Comparison of ENCODE assay signal across 8 cellular contexts in the genomic region with DNA sequence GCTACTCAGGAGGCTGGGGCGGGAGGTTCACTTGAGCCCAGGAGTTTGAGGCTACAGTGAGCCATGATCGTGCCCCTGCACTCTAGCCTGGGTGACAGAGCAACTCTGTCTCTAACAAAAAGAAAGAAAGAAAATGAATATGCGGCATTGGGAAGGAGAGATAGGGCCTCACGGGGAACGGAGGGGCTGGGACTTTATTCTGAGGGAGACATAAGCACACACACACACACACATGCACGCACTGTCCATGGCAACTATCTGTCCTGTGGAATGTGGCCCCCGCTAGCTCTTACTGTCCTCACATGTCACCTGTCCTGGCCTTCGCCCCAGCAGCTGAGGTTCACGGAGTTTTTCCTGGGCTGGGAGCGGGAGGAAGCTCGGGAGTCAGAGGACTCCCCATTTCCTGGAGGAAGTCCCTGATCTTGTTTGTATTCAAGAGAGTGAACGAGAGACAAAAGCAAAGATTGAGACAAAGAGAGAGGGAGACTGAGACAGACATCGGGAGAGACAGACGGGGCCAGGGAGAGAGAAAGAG. TPM values are rescaled to one million over a fixed set of nuclear protein-coding genes. Genes with fewer than 3 reads are reported as not detected.
A peak's percentile ranks its signal among the peaks of the same experiment; 100 is the strongest.
DNase-seq lines count a peak whose midpoint lies in the region; ATAC-seq and TF ChIP-seq lines count a peak whose summit lies in the region.

No MANE protein-coding gene starts in this region.

- peak overlapping the region; percentile 80 to 95 (median 84) for H3K27ac Mint-ChIP-seq in brain

- no peak for TF ChIP-seq POLR2A in uterus (IDR thresholded peaks at IDR 0.05)

- H3K9me3 Mint-ChIP-seq in brain = peaks cover 0 to 5% (median 2%) of the 10 kb centered on the region in 5 experiments

- intact Hi-C loops in uterus (cut with DNase I; ENCODE audit: low total_unique reads) = no loop called here

- POLR2A ChIA-PET in AG04449 (lab: Yijun Ruan, JAX) = no interaction called here

- CTCF ChIA-PET in AG04449 (lab: Yijun Ruan, JAX) = interaction anchor here (2.7 kb wide), 1 partner anchor 15 kb away, joined by 18 read pairs; no protein-coding TSS in a partner anchor

- peak overlapping the region; percentile 31 to 82 (median 75) for H3K4me3 Mint-ChIP-seq in brain

- H3K27me3 Mint-ChIP-seq in brain = no peaks in the 10 kb centered on the region

- 9 to 13% methylated on average over 14 of the region's 14 CpGs for WGBS in lung, 2 donors

- H3K36me3 ChIP-seq in lung (ENCODE audit: control insufficient read depth in 2 of 2, insufficient read depth in 2 of 2, low read length in 2 of 2) (no peaks in the 10 kb centered on the region), uterus (no peaks in the 10 kb centered on the region)

- ATAC-seq in lung (ENCODE audit: insufficient read depth, low FRiP score) = no peak

- TF ChIP-seq CTCF in AG04449 (IDR thresholded peaks at IDR 0.05; ENCODE audit: insufficient read depth, low read length, missing control alignments) (no peak), brain (conservative IDR thresholded peaks at IDR 0.05) (no peak), lung (IDR thresholded peaks at IDR 0.05; ENCODE audit: control extremely low read depth, extremely low read depth) (no peak), uterus (IDR thresholded peaks at IDR 0.05) (no peak)

- H3K36me3 Mint-ChIP-seq in brain = peaks cover 23% of the 10 kb centered on the region

- DNase-seq in AG04449 (ENCODE audit: low read depth, low spot score) (no peak), HT-29 (ENCODE audit: low spot score) (peak; percentile 52), lung (ENCODE audit: low spot score) (no peak), uterus (no peak), NCI-H526 treated with DMSO at 0.1 percent for 48 hours (lab: John Stamatoyannopoulos, UW) (no peak), NCI-H774 (lab: John Stamatoyannopoulos, UW) (no peak), KG1 (lab: John Stamatoyannopoulos, UW) (no peak)

- H3K4me3 ChIP-seq in AG04449 (ENCODE audit: low read depth, low read length) (peak overlapping the region; percentile 48), lung (peak overlapping the region; percentile 2), uterus (peak overlapping the region; percentile 36 to 43)

- H3K9me3 ChIP-seq in lung (ENCODE audit: control insufficient read depth in 2 of 2, insufficient read depth in 1 of 2, low read length in 1 of 2) = no peaks in the 10 kb centered on the region
- no peaks in the 10 kb centered on the region for H3K9me3 ChIP-seq in uterus

- peaks cover 0 to 7% of the 10 kb centered on the region in 2 donors for H3K4me1 ChIP-seq in lung (ENCODE audit: control insufficient read depth in 2 of 2, insufficient read depth in 2 of 2, low read length in 2 of 2)
- no peaks in the 10 kb centered on the region for H3K4me1 ChIP-seq in uterus

- H3K27ac ChIP-seq in lung (ENCODE audit: low read depth in 1 of 2, low read length in 1 of 2) = peak overlapping the region in 1 of 2 donors; percentile 76
- H3K27ac ChIP-seq in uterus = peak overlapping the region; percentile 53 to 70

- H3K27me3 ChIP-seq in lung (ENCODE audit: control insufficient read depth, insufficient read depth) (no peaks in the 10 kb centered on the region), uterus (no peaks in the 10 kb centered on the region)

- peaks cover 26% of the 10 kb centered on the region for H3K4me1 Mint-ChIP-seq in brain

RNA-seq across cellular contexts. Expression of gene STAP2, which starts 0.7 kb away (rescaled TPM):
- 69.6 and 74.4 TPM in 2 replicates for total RNA-seq in HT-29 (2014; rRNA removed; shearing (Covaris generic))
- polyA plus RNA-seq in brain (ENCODE audit: insufficient read depth, low read depth, low replicate concordance) = 25.7 TPM
- total RNA-seq in lung = 10 to 100 TPM; 24.4 to 30.0 TPM
- polyA plus RNA-seq in lung = 10 to 100 TPM; 24.6 to 32.6 TPM
- 1 to 10 TPM in 3 of 4 donors, under 1 TPM in 1; 0.29 to 9.4 (median 6.2) TPM for total RNA-seq in uterus

RNA-seq across cellular contexts. Expression of gene MPND, which starts 5.4 kb away (rescaled TPM):
- total RNA-seq in HT-29 (2014; rRNA removed; shearing (Covaris generic)) = 9.4 and 18.6 TPM in 2 replicates
- polyA plus RNA-seq in brain (ENCODE audit: insufficient read depth, low read depth, low replicate concordance) = 73.2 TPM
- total RNA-seq in lung = 10 to 100 TPM in 1 of 2 donors, 1 to 10 TPM in 1; 9.1 to 30.5 TPM
- 10 to 100 TPM; 18.7 to 32.3 TPM for polyA plus RNA-seq in lung
- total RNA-seq in uterus = 10 to 100 TPM in 1 of 4 donors, 1 to 10 TPM in 1, under 1 TPM in 1, not detected in 1; 0.51 to 13.8 (median 5.8) TPM

RNA-seq across cellular contexts. Expression of gene FSD1, which starts 33.6 kb away (rescaled TPM):
- total RNA-seq in HT-29 (2014; rRNA removed; shearing (Covaris generic)) = 0.41 and 0.60 TPM in 2 replicates
- polyA plus RNA-seq in brain (ENCODE audit: insufficient read depth, low read depth, low replicate concordance) (106 TPM), lung (under 1 TPM; 0.31 to 0.63 TPM)
- total RNA-seq in lung (1 to 10 TPM in 1 of 2 donors, under 1 TPM in 1; 0.34 to 1.1 TPM), uterus (1 to 10 TPM in 1 of 4 donors, not detected in 3; 3.1 TPM)

RNA-seq across cellular contexts. Expression of gene TMIGD2, which starts 35.8 kb away (rescaled TPM):
- total RNA-seq in HT-29 (2014; rRNA removed; shearing (Covaris generic)) = not detected in 2 replicates
- 2.9 TPM for polyA plus RNA-seq in brain (ENCODE audit: insufficient read depth, low read depth, low replicate concordance)
- total RNA-seq in lung = 1 to 10 TPM in 1 of 2 donors, under 1 TPM in 1; 0.34 to 1.7 TPM
- polyA plus RNA-seq in lung = 1 to 10 TPM in 1 of 2 donors, under 1 TPM in 1; 0.53 to 1.6 TPM
- under 1 TPM in 1 of 4 donors, not detected in 3; 0.97 TPM for total RNA-seq in uterus

RNA-seq across cellular contexts. Expression of gene SHD, which starts 58.9 kb away (rescaled TPM):
- total RNA-seq in HT-29 (2014; rRNA removed; shearing (Covaris generic)) = 0.21 and 1.6 TPM in 2 replicates
- 207 TPM for polyA plus RNA-seq in brain (ENCODE audit: insufficient read depth, low read depth, low replicate concordance)
- not detected for total RNA-seq in lung
- not detected for polyA plus RNA-seq in lung
- total RNA-seq in uterus = under 1 TPM in 1 of 4 donors, not detected in 3; 0.41 TPM
